In the genomic region with DNA sequence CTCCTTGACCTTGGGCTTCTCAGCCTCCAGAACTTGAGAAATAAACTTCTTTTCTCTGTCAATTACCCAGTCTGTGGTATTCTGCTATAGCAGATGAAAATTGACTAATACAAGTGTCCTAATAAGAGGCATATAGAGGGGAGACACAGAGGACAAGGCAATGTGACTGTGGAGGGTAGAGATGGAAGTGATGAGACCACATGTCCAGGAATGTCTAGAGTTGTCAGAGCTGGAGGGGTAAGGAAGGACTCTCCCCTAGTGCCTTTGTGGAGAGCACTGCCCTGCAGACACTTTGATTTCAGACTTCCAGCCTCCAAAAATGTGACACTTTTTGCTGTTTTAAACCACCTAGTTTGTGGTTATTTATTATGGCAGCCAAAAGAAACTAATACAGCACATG, we compare ENCODE assay signal across 27 cellular contexts.
A peak's percentile ranks its signal among the peaks of the same experiment; 100 is the strongest.
DNase-seq lines count a peak whose midpoint lies in the region; ATAC-seq, FAIRE-seq and TF ChIP-seq lines count a peak whose summit lies in the region.
"Had no signal": no experiment of that assay in that cellular context is flagged by ENCODE, and none has a peak within 500 bp of the region (broad histone marks: within the 10 kb centered on the region; RNA-seq: fewer than 3 reads in every experiment).

No MANE protein-coding gene starts in this region.

- no peak overlapping the region for H2AFZ ChIP-seq in HepG2 (ENCODE audit: low read length)
- H2AFZ ChIP-seq: GM23338 had no signal

- H3K79me2 ChIP-seq in HepG2 (ENCODE audit: insufficient read depth, low read length) = no peaks in the 10 kb centered on the region

- in situ Hi-C loops in gastrocnemius medialis (cut with MboI; ENCODE audit: low sequenced_read_pairs in 4 of 4) (no loop called here), HepG2 (cut with HindIII; ENCODE audit: extremely low pct_ligation_motif_present, low pct_unique_long_range_greater_than_20kb) (no loop called here)

- no peaks in the 10 kb centered on the region for H4K20me1 ChIP-seq in HepG2 (ENCODE audit: insufficient read depth, low read length)

- CTCF ChIA-PET in MCF 10A (lab: Yijun Ruan, JAX) (no interaction called here), HepG2 (lab: Yijun Ruan, JAX; ENCODE audit: low intra/inter-chr PET ratio, low total read pairs) (no interaction called here)

- H3K27me3 ChIP-seq in breast epithelium (no peaks in the 10 kb centered on the region), gastroesophageal sphincter (no peaks in the 10 kb centered on the region), gastrocnemius medialis (peaks cover 0 to 3% (median 0%) of the 10 kb centered on the region in 3 donors), HepG2 (ENCODE audit: control insufficient read depth in 1 of 2, insufficient read depth in 2 of 2, low read length in 2 of 2) (peaks cover 0 to 10% of the 10 kb centered on the region in 2 experiments; a peak in 1 of 5 replicates)
- H3K27me3 ChIP-seq: Peyer's patch, SJSA1 had no signal

- H3K4me1 ChIP-seq in breast epithelium = no peaks in the 10 kb centered on the region
- peaks cover 0 to 32% (median 5%) of the 10 kb centered on the region in 3 donors for H3K4me1 ChIP-seq in gastroesophageal sphincter
- H3K4me1 ChIP-seq in gastrocnemius medialis = no peaks in the 10 kb centered on the region
- peaks cover 15% of the 10 kb centered on the region; the same call in 1 of the 2 replicates for H3K4me1 ChIP-seq in HepG2 (ENCODE audit: insufficient read depth, low read length)
- H3K4me1 ChIP-seq: HAP-1, Peyer's patch had no signal

- H3K9ac ChIP-seq in HepG2 (ENCODE audit: insufficient read depth, low read depth, low read length) = no peak overlapping the region

- H3K36me3 ChIP-seq in breast epithelium = no peaks in the 10 kb centered on the region
- no peaks in the 10 kb centered on the region for H3K36me3 ChIP-seq in gastroesophageal sphincter
- H3K36me3 ChIP-seq in gastrocnemius medialis = no peaks in the 10 kb centered on the region
- H3K36me3 ChIP-seq in HepG2 (replicated peaks in 1 of 2; ENCODE audit: control insufficient read depth in 1 of 2, insufficient read depth in 2 of 2, low read length in 2 of 2) = no peaks in the 10 kb centered on the region
- H3K36me3 ChIP-seq: HAP-1, Peyer's patch, SJSA1 had no signal

- TF ChIP-seq CTCF in MCF 10A (IDR thresholded peaks at IDR 0.05; ENCODE audit: unreplicated experiment) = no peak
- TF ChIP-seq CTCF in breast epithelium (IDR thresholded peaks at IDR 0.05) = no peak
- TF ChIP-seq CTCF in gastroesophageal sphincter (IDR thresholded peaks at IDR 0.05) = no peak
- TF ChIP-seq CTCF in gastrocnemius medialis (IDR thresholded peaks at IDR 0.05 in 4 of 5, conservative IDR thresholded peaks at IDR 0.05 in 1 of 5) = no peak
- TF ChIP-seq CTCF in HepG2 (CRISPR knock-in tag; IDR thresholded peaks at IDR 0.05) = no peak

- TF ChIP-seq POLR2A in breast epithelium (IDR thresholded peaks at IDR 0.05) (no peak), gastroesophageal sphincter (IDR thresholded peaks at IDR 0.05) (no peak), gastrocnemius medialis (IDR thresholded peaks at IDR 0.05) (no peak), HepG2 (IDR thresholded peaks at IDR 0.05; ENCODE audit: insufficient read depth in 1 of 2, low read depth in 2 of 2, low read length in 2 of 2) (no peak)

- H3K27ac ChIP-seq in breast epithelium (peak overlapping the region in 1 of 2 donors; percentile 79), gastroesophageal sphincter (peak overlapping the region in 3 of 4 donors; percentile 79 to 86 (median 85)), gastrocnemius medialis (peak overlapping the region in 3 of 4 donors; percentile 27 to 71 (median 58)), HepG2 (ENCODE audit: extremely low read length, insufficient read depth, low read length) (no peak overlapping the region)
- H3K27ac ChIP-seq: 22Rv1 had no signal

- H3K9me3 ChIP-seq in breast epithelium (no peaks in the 10 kb centered on the region), gastroesophageal sphincter (peaks cover 0 to 19% (median 0%) of the 10 kb centered on the region in 3 donors), gastrocnemius medialis (no peaks in the 10 kb centered on the region), HepG2 (ENCODE audit: low read length) (0 out of 2 replicates have a peak, but pooled peaks cover 9% of the 10 kb centered on the region)
- H3K9me3 ChIP-seq: HAP-1, Peyer's patch, SJSA1 had no signal

- DNase-seq in MCF 10A (ENCODE audit: unreplicated experiment) (no peak), breast epithelium (ENCODE audit: low spot score in 2 of 2) (no peak), gastrocnemius medialis (no peak), NCI-H2029 treated with DMSO at 0.1 percent for 48 hours (lab: John Stamatoyannopoulos, UW) (no peak), hypothalamus (lab: John Stamatoyannopoulos, UW) (no peak), HepG2 (ENCODE audit: low spot score) (no peak), foreskin melanocyte (no peak)
- DNase-seq: AML-193; C1 segment of cervical spinal cord; Calu3; CD8-positive, alpha-beta T cell; DMS153; NCI-H1694; NCI-H2081 treated with DMSO at 0.1 percent for 48 hours; NCI-H2171 treated with DMSO at 0.1 percent for 48 hours; NCI-H524 treated with DMSO at 0.1 percent for 48 hours; NCI-H82 had no signal

- no peak overlapping the region for H3K4me2 ChIP-seq in HepG2 (ENCODE audit: low read depth, low read length)
- H3K4me2 ChIP-seq: GM23338 had no signal

- no peaks in the 10 kb centered on the region for H3K36me3 Mint-ChIP-seq in MCF 10A (ENCODE audit: insufficient read depth, unreplicated experiment)
- H3K36me3 Mint-ChIP-seq: CD8-positive, alpha-beta T cell; IgD-negative memory B cell had no signal

- H3K4me1 Mint-ChIP-seq in MCF 10A (ENCODE audit: insufficient read depth, unreplicated experiment) = peaks cover 23% of the 10 kb centered on the region
- H3K4me1 Mint-ChIP-seq: IgD-negative memory B cell had no signal

- TF ChIP-seq EP300 in gastroesophageal sphincter (IDR thresholded peaks at IDR 0.05) (no peak), HepG2 (IDR thresholded peaks at IDR 0.05; ENCODE audit: low read depth in 2 of 2, low read length in 2 of 2) (no peak), HepG2 (CRISPR knock-in tag; IDR thresholded peaks at IDR 0.05; ENCODE audit: borderline replicate concordance) (no peak)

- intact Hi-C loops in MCF 10A (cut with micrococcal nuclease) = loop anchor here (5.0 kb wide), 1 partner anchor 48 kb away; no protein-coding TSS in a partner anchor
- intact Hi-C loops in breast epithelium (cut with DNase I; ENCODE audit: low total_unique reads) = no loop called here
- intact Hi-C loops in gastrocnemius medialis (cut with DNase I; ENCODE audit: low total_unique reads) = loop anchor here (5.0 kb wide), 2 partner anchors 72 to 343 kb away; no protein-coding TSS in a partner anchor
- intact Hi-C loops in HepG2 (cut with micrococcal nuclease; ENCODE audit: unreplicated experiment) = no loop called here

- H3K4me3 Mint-ChIP-seq in MCF 10A (ENCODE audit: unreplicated experiment) = peak overlapping the region; percentile 44
- H3K4me3 Mint-ChIP-seq: CD8-positive, alpha-beta T cell; GM23338; IgD-negative memory B cell had no signal

- ATAC-seq in gastroesophageal sphincter = no peak
- ATAC-seq in gastrocnemius medialis = no peak
- ATAC-seq in HepG2 = no peak
- ATAC-seq: CD8-positive, alpha-beta T cell; GM23338; Right ventricle myocardium inferior had no signal

- POLR2A ChIA-PET in MCF 10A (lab: Yijun Ruan, JAX) (interaction anchor here (2.0 kb wide), 1 partner anchor 102 kb away, joined by 12 read pairs; no protein-coding TSS in a partner anchor), HepG2 (lab: Yijun Ruan, JAX) (no interaction called here)

- FAIRE-seq in HepG2 (lab: Jason Lieb, UNC) = no peak
- FAIRE-seq: GM12892, HTR-8/SVneo had no signal

- no peaks in the 10 kb centered on the region for H3K27me3 Mint-ChIP-seq in MCF 10A (ENCODE audit: insufficient read depth, unreplicated experiment)

- H3K4me3 ChIP-seq in breast epithelium = no peak overlapping the region
- H3K4me3 ChIP-seq in gastroesophageal sphincter = no peak overlapping the region
- no peak overlapping the region for H3K4me3 ChIP-seq in gastrocnemius medialis
- no peak overlapping the region for H3K4me3 ChIP-seq in HepG2 (replicated peaks in 1 of 3; ENCODE audit: insufficient read depth in 1 of 3, low read depth in 2 of 3, low read length in 3 of 3)
- H3K4me3 ChIP-seq: GM23338, HAP-1, Peyer's patch, SJSA1 had no signal

- peak overlapping the region; percentile 91 for H3K27ac Mint-ChIP-seq in MCF 10A (ENCODE audit: low read depth, unreplicated experiment)
- H3K27ac Mint-ChIP-seq: CD8-positive, alpha-beta T cell; GM23338; IgD-negative memory B cell had no signal

- BruUV-seq in MCF 10A (replicated peaks; lab: Mats Ljungman, UMichigan) (no TSS peak), HepG2 (replicated peaks; lab: Mats Ljungman, UMichigan) (no TSS peak)

- H3K9me3 Mint-ChIP-seq in MCF 10A (ENCODE audit: unreplicated experiment) = no peaks in the 10 kb centered on the region
- H3K9me3 Mint-ChIP-seq: CD8-positive, alpha-beta T cell had no signal

- TF ChIP-seq RAD21 in HepG2 (CRISPR knock-in tag; IDR thresholded peaks at IDR 0.05) = no peak

TF ChIP-seq in HepG2, 621 proteins besides CTCF, POLR2A, EP300 and RAD21:
- no peak for TF ChIP-seq ARID3A (IDR thresholded peaks at IDR 0.05; ENCODE audit: low read depth, low read length)
- no peak for TF ChIP-seq HNRNPH1 (optimal IDR thresholded peaks at IDR 0.05; ENCODE audit: low read depth, low read length)
- TF ChIP-seq PITX1 (CRISPR knock-in tag; IDR thresholded peaks at IDR 0.05) = no peak
- TF ChIP-seq KLF13 (CRISPR knock-in tag; IDR thresholded peaks at IDR 0.05) = no peak
- TF ChIP-seq TEAD3 (CRISPR knock-in tag; optimal IDR thresholded peaks at IDR 0.05; ENCODE audit: borderline replicate concordance) = no peak
- TF ChIP-seq TAF15 (IDR thresholded peaks at IDR 0.05; ENCODE audit: low read depth, low read length, poor library complexity, severe bottlenecking) = no peak
- no peak for TF ChIP-seq RARG (CRISPR knock-in tag; IDR thresholded peaks at IDR 0.05; ENCODE audit: low read depth)

Comparison
In these comparisons a context has a peak if more than half of its experiments do, and no peak if none do; other contexts are left out.
1. intact Hi-C loops: an anchor here in MCF 10A (5.0 kb wide) and gastrocnemius medialis (5.0 kb wide); none called in breast epithelium and HepG2.